17 cellular contexts compared by ENCODE assay signal in the genomic region with DNA sequence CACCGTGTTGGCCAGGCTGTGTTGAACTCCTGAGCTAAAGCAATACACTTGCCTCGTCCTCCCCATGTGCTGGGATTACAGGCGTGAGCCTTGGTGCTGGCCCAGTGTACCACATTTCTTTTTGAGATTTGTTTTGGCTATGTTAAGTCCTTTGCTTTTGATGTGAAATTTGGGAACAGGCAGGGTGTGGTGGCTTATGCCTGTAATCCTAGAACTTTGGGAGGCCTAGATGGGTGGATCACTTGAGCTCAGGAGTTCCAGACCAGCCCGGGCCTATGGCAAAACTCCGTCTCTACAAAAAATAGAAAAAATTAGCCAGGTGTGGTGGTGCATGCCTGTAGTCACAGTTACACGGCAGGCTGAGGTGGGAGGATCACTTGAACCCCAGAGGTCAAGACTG.
"Had no signal": no experiment of that assay in that cellular context is flagged by ENCODE, and none has a peak within 500 bp of the region (broad histone marks: within the 10 kb centered on the region; RNA-seq: fewer than 3 reads in every experiment).

No MANE protein-coding gene starts in this region.

- DNase-seq: colonic mucosa; cortex of kidney; effector CD8-positive, alpha-beta T cell; effector memory CD8-positive, alpha-beta T cell; endodermal cell; erythroblast; foreskin keratinocyte; glutamatergic neuron; heart right ventricle; hippocampal formation; left cardiac atrium; left lung; left ventricle myocardium superior; lower lobe of right lung; mesenchymal stem cell had no signal

- H3K9me3 ChIP-seq: colonic mucosa, heart right ventricle, left lung, lower lobe of right lung had no signal

- H3K36me3 ChIP-seq: colonic mucosa, heart right ventricle had no signal

- H3K4me3 ChIP-seq: colonic mucosa, heart right ventricle, left lung, lower lobe of right lung had no signal

- ATAC-seq: effector memory CD8-positive, alpha-beta T cell; esophagus mucosa; foreskin keratinocyte; heart right ventricle; left cardiac atrium; left lung; left ventricle myocardium superior; lower lobe of right lung had no signal

- H3K27me3 ChIP-seq: colonic mucosa, foreskin keratinocyte, heart right ventricle, left lung had no signal

- H3K4me1 ChIP-seq: colonic mucosa, foreskin keratinocyte, left lung, lower lobe of right lung had no signal

- H3K27ac ChIP-seq: colonic mucosa, epithelial cell of prostate, foreskin keratinocyte, heart right ventricle, left lung, lower lobe of right lung had no signal
